19 cellular contexts compared by ENCODE assay signal in the genomic region with DNA sequence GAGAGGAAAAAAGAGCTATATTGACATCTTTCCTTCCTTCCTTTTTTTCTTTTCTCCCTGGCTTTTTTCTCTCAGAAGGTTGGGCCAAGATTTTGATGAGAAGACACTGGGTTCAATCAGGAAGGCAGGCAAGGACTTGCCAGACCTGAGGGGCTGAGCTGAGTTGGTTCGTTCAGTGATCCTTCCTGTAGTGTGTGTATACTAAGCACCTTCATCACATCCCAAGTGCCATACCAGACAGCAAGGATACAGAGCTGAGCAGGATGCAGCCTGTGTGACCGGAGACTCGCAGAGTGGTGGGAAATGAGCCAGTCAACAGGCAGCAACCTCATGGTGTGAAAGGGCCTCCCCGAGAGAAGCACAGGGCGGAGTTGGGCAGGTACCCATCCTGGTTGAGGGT.
DNase-seq lines count a peak whose midpoint lies in the region; ATAC-seq, FAIRE-seq and TF ChIP-seq lines count a peak whose summit lies in the region.
"Had no signal": no experiment of that assay in that cellular context is flagged by ENCODE, and none has a peak within 500 bp of the region (broad histone marks: within the 10 kb centered on the region; RNA-seq: fewer than 3 reads in every experiment).

No MANE protein-coding gene starts in this region.

- no peaks in the 10 kb centered on the region for H3F3A ChIP-seq in GM23338 (replicated peaks; ENCODE audit: low read depth)

- TF ChIP-seq CTCF in GM23338 (conservative IDR thresholded peaks at IDR 0.05; ENCODE audit: low read depth in 2 of 2) (no peak), RWPE2 (IDR thresholded peaks at IDR 0.05; ENCODE audit: poor library complexity, severe bottlenecking) (no peak), H1 (IDR thresholded peaks at IDR 0.05; ENCODE audit: control extremely low read depth in 1 of 3, insufficient read depth in 1 of 3, low read depth in 1 of 3, low read length in 3 of 3) (no peak), type B pancreatic cell (conservative IDR thresholded peaks at IDR 0.05) (no peak)

- H3K27ac Mint-ChIP-seq in GM23338, result no peak overlapping the region
- peak overlapping the region; percentile 10 for H3K27ac Mint-ChIP-seq in type B pancreatic cell
- H3K27ac Mint-ChIP-seq: B cell; CD4-positive, alpha-beta T cell; H9 had no signal

- peak overlapping the region; percentile 18; the same call in 1 of the 2 replicates for H2BK12ac ChIP-seq in H1 (ENCODE audit: low read depth, low read length)

- H3K27me3 ChIP-seq in GM23338 (ENCODE audit: insufficient read depth), result no peaks in the 10 kb centered on the region
- H3K27me3 ChIP-seq in RWPE2 (ENCODE audit: insufficient read depth, poor library complexity, severe bottlenecking), result no peaks in the 10 kb centered on the region
- peaks cover 0 to 3% (median 0%) of the 10 kb centered on the region in 4 experiments; a peak in 1 of 7 replicates for H3K27me3 ChIP-seq in H1 (replicated peaks in 1 of 4; ENCODE audit: control insufficient read depth in 3 of 4, extremely low read depth in 1 of 4, insufficient read depth in 3 of 4, low read length in 3 of 4)

- intact Hi-C loops in Right ventricle myocardium inferior (cut with DNase I), result no loop called here

- H3K14ac ChIP-seq in H1 (ENCODE audit: insufficient read length), result no peak overlapping the region

- peaks cover 15% of the 10 kb centered on the region; the same call in 1 of the 2 replicates for H3K9me2 ChIP-seq in GM23338 (ENCODE audit: insufficient read depth)

- H3K4ac ChIP-seq in H1 (replicated peaks; ENCODE audit: insufficient read length, low read depth, low read length), result no peak overlapping the region

- no peak overlapping the region for H2AK5ac ChIP-seq in H1 (ENCODE audit: low read depth, low read length)

- H2BK20ac ChIP-seq in H1 (ENCODE audit: low read length), result no peak overlapping the region

- 0 out of 2 replicates have a peak overlapping the region, but pooled peaks have one; percentile 18 for H2AFZ ChIP-seq in GM23338
- H2AFZ ChIP-seq in H1 (ENCODE audit: low read length), result peak overlapping the region; percentile 60; the same call in 1 of the 2 replicates
- H2AFZ ChIP-seq: GM23248 had no signal

- peaks cover 9% of the 10 kb centered on the region; the same call in 2 of the 3 replicates for H3K4me1 Mint-ChIP-seq in GM23338
- H3K4me1 Mint-ChIP-seq in type B pancreatic cell (ENCODE audit: unreplicated experiment), result no peaks in the 10 kb centered on the region
- H3K4me1 Mint-ChIP-seq: B cell had no signal

- no peak overlapping the region for H3K27ac ChIP-seq in GM23338 (ENCODE audit: low read depth)
- H3K27ac ChIP-seq in RWPE2 (ENCODE audit: poor library complexity, severe bottlenecking), result no peak overlapping the region
- no peak overlapping the region for H3K27ac ChIP-seq in H1 (ENCODE audit: low read depth, low read length)
- H3K27ac ChIP-seq: GM23248 had no signal

- H3K23ac ChIP-seq in H1 (ENCODE audit: insufficient read length), result no peak overlapping the region

- TF ChIP-seq POLR2A in H1 (IDR thresholded peaks at IDR 0.05; ENCODE audit: control extremely low read depth in 1 of 2, low read depth in 2 of 2, low read length in 2 of 2), result no peak

- H4K20me1 ChIP-seq in GM23338 (replicated peaks; ENCODE audit: insufficient read depth) (no peaks in the 10 kb centered on the region), H1 (replicated peaks in 1 of 2; ENCODE audit: control insufficient read depth in 1 of 2, insufficient read depth in 2 of 2, low read length in 2 of 2) (no peaks in the 10 kb centered on the region)

- no peak for FAIRE-seq in H1 (lab: Jason Lieb, UNC)
- FAIRE-seq: A204.1, GM12878, GM18507, HepG2, HTR-8/SVneo had no signal

- DNase-seq in GM23338 (ENCODE audit: low spot score), result no peak
- no peak for DNase-seq in RWPE2 (ENCODE audit: low spot score)
- DNase-seq in H1 (ENCODE audit: low read depth in 1 of 2, low spot score in 2 of 2), result no peak
- DNase-seq in type B pancreatic cell (ENCODE audit: extremely low spot score, unreplicated experiment), result no peak
- no peak for DNase-seq in hepatic stellate cell (ENCODE audit: low spot score)
- DNase-seq in Right ventricle myocardium inferior (ENCODE audit: missing footprints), result no peak
- DNase-seq in midbrain (lab: John Stamatoyannopoulos, UW), result no peak
- DNase-seq: C1 segment of cervical spinal cord; Calu3; CD4-positive, alpha-beta T cell; DMS 273 treated with DMSO at 0.1 percent for 48 hours; GM23248; H9 had no signal

- no peak for ATAC-seq in GM23338
- peak; percentile 29; the same call in 1 of the 3 replicates for ATAC-seq in RWPE2 (ENCODE audit: low read depth)
- ATAC-seq in Right ventricle myocardium inferior, result no peak
- ATAC-seq: GM12878, HepG2 had no signal

- no peak for TF ChIP-seq EP300 in H1 (IDR thresholded peaks at IDR 0.05; ENCODE audit: borderline replicate concordance in 1 of 2, low read depth in 2 of 2, low read length in 2 of 2)

- no peaks in the 10 kb centered on the region for H3K23me2 ChIP-seq in H1 (ENCODE audit: low read depth, low read length)

- H3K9me3 Mint-ChIP-seq in GM23338 (no peaks in the 10 kb centered on the region; the same call in 1 of the 3 replicates), type B pancreatic cell (no peaks in the 10 kb centered on the region)
- H3K9me3 Mint-ChIP-seq: CD4-positive, alpha-beta T cell; H9 had no signal

- H3K18ac ChIP-seq in H1 (ENCODE audit: extremely low read depth, low read length), result no peak overlapping the region

- no peak overlapping the region for H3K9ac ChIP-seq in H1 (replicated peaks in 1 of 4; ENCODE audit: extremely low read depth in 1 of 4, low read depth in 3 of 4, low read length in 3 of 4)
- H3K9ac ChIP-seq: GM23248 had no signal

- H3K4me2 ChIP-seq in GM23338, result no peak overlapping the region
- no peak overlapping the region for H3K4me2 ChIP-seq in H1 (ENCODE audit: insufficient read depth in 1 of 2, low read depth in 2 of 2, low read length in 2 of 2)

- 0 out of 2 replicates have a peak overlapping the region, but pooled peaks have one; percentile 19 for H2BK15ac ChIP-seq in H1 (ENCODE audit: low read length)

- H2BK120ac ChIP-seq in H1 (replicated peaks; ENCODE audit: low read depth, low read length), result no peak overlapping the region

- H3K4me3 ChIP-seq in GM23338, result no peak overlapping the region
- no peak overlapping the region for H3K4me3 ChIP-seq in RWPE2 (ENCODE audit: severe bottlenecking)
- no peak overlapping the region for H3K4me3 ChIP-seq in H1 (ENCODE audit: extremely low read depth in 1 of 4, insufficient read depth in 2 of 4, low read depth in 3 of 4, low read length in 4 of 4)
- H3K4me3 ChIP-seq: GM12878, GM23248 had no signal

- no peaks in the 10 kb centered on the region for H3K79me1 ChIP-seq in H1 (ENCODE audit: low read depth, low read length)

- CTCF ChIA-PET in H1 (lab: Charles Lee; ENCODE audit: partially characterized antibody), result interaction anchor here (0.6 to 2.0 kb wide), 6 partner anchors 12 to 397 kb away, joined by 3 to 6 read pairs (median 4); no protein-coding TSS in a partner anchor

- no peak overlapping the region for H3K4me3 Mint-ChIP-seq in GM23338
- H3K4me3 Mint-ChIP-seq in type B pancreatic cell, result no peak overlapping the region
- H3K4me3 Mint-ChIP-seq: B cell; CD4-positive, alpha-beta T cell; H9 had no signal

- H4K5ac ChIP-seq in H1 (ENCODE audit: insufficient read length, low read depth, low read length), result no peak overlapping the region

- no peak overlapping the region for H3K56ac ChIP-seq in H1 (replicated peaks; ENCODE audit: insufficient read length, low read depth, low read length)

- no peaks in the 10 kb centered on the region for H3K36me3 Mint-ChIP-seq in GM23338 (ENCODE audit: low read depth)
- no peaks in the 10 kb centered on the region for H3K36me3 Mint-ChIP-seq in type B pancreatic cell

- TF ChIP-seq RAD21 in H1 (IDR thresholded peaks at IDR 0.05 in 1 of 2, conservative IDR thresholded peaks at IDR 0.05 in 1 of 2; ENCODE audit: low read depth in 2 of 2, low read length in 2 of 2), result no peak

- H4K91ac ChIP-seq in H1 (replicated peaks; ENCODE audit: insufficient read length, low read length), result no peak overlapping the region

- H3K27me3 Mint-ChIP-seq in GM23338 (ENCODE audit: insufficient read depth, low read depth, poor library complexity) (no peaks in the 10 kb centered on the region), type B pancreatic cell (no peaks in the 10 kb centered on the region)
- H3K27me3 Mint-ChIP-seq: CD4-positive, alpha-beta T cell had no signal

- POLR2A ChIA-PET in H1 (lab: Charles Lee; ENCODE audit: partially characterized antibody), result no interaction called here

- H3K9me3 ChIP-seq in RWPE2 (ENCODE audit: severe bottlenecking) (no peaks in the 10 kb centered on the region), H1 (ENCODE audit: insufficient read depth in 2 of 2, low read depth in 1 of 2, low read length in 1 of 2) (no peaks in the 10 kb centered on the region)

- H3K36me3 ChIP-seq in GM23338 (ENCODE audit: insufficient read depth) (no peaks in the 10 kb centered on the region), RWPE2 (ENCODE audit: low read depth) (no peaks in the 10 kb centered on the region), H1 (ENCODE audit: control insufficient read depth in 2 of 4, insufficient read depth in 4 of 4, low read length in 3 of 4) (no peaks in the 10 kb centered on the region)

- WGBS in H1 (ENCODE audit: extremely low coverage in 1 of 2, insufficient coverage in 1 of 2, insufficient read length in 1 of 2, insufficient replicate concordance in 2 of 2, low coverage in 1 of 2, low lambda C conversion rate in 2 of 2, missing lambda C conversion rate in 1 of 2), 2 experiments, result 91% methylated on average over 5 of the region's 5 CpGs; no CpG with 5 or more reads in 1 of the 2 experiments

- H3K79me2 ChIP-seq in GM23338 (replicated peaks; ENCODE audit: insufficient read depth) (no peaks in the 10 kb centered on the region), H1 (ENCODE audit: control insufficient read depth in 1 of 2, insufficient read depth in 2 of 2, low read length in 2 of 2) (no peaks in the 10 kb centered on the region)

- H4K8ac ChIP-seq in H1 (ENCODE audit: extremely low read depth, insufficient read depth, low read length), result no peak overlapping the region

- no peak overlapping the region for H2BK5ac ChIP-seq in H1 (ENCODE audit: low read depth, low read length)

- H3K4me1 ChIP-seq in GM23338 (ENCODE audit: insufficient read depth) (peaks cover 4% of the 10 kb centered on the region; the same call in 1 of the 2 replicates), RWPE2 (ENCODE audit: insufficient read depth, poor library complexity, severe bottlenecking) (no peaks in the 10 kb centered on the region), H1 (replicated peaks in 1 of 4; ENCODE audit: control insufficient read depth in 3 of 4, insufficient read depth in 4 of 4, low read length in 3 of 4) (peaks cover 0 to 7% (median 2%) of the 10 kb centered on the region in 4 experiments; a peak in 2 of 7 replicates)

TF ChIP-seq in GM23338, 12 proteins besides CTCF, POLR2A, EP300 and RAD21:
- TF ChIP-seq EZH2phosphoT487 (IDR thresholded peaks at IDR 0.05; ENCODE audit: unreplicated experiment), result no peak
TF ChIP-seq in GM23338: peak in this region for 0.

TF ChIP-seq in H1, 55 proteins besides CTCF, POLR2A, EP300 and RAD21 (continues in another document):
- TF ChIP-seq HDAC6 (IDR thresholded peaks at IDR 0.05; ENCODE audit: low read depth, low read length), result no peak
